Comparison of ENCODE assay signal across 8 cellular contexts in the genomic region with DNA sequence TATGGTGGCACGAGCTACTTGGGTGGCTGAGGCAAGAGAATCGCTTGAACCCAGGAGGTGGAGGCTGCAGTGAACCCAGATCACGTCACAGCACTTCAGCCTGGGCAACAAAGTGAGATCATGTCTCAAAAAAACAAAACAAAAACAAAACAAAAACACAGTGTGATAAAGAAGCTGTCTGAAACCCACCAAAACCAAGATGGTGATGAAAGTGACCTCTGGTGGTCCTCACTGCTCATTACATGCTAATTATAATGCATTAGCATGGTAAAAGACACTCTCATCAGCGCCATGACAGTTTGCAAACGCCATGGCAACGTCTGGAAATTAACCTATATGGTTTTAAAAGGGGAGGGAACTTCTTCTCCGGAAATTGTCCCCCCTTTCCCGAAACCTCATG. TPM values are rescaled to one million over a fixed set of nuclear protein-coding genes. Genes with fewer than 3 reads are reported as not detected.
DNase-seq lines count a peak whose midpoint lies in the region; ATAC-seq, FAIRE-seq and TF ChIP-seq lines count a peak whose summit lies in the region.

No MANE protein-coding gene starts in this region.

- POLR2A ChIA-PET in BJ (lab: Charles Lee): interaction anchor here (0.7 kb wide), 1 partner anchor 12 kb away, joined by 3 read pairs; no protein-coding TSS in a partner anchor

- peak; percentile 62 for FAIRE-seq in TTC549 (lab: Jason Lieb, UNC)

- TF ChIP-seq CTCF in BJ (IDR thresholded peaks at IDR 0.05; ENCODE audit: insufficient read depth, low read depth, low read length) (peak; percentile 51), foreskin fibroblast (IDR thresholded peaks at IDR 0.05; ENCODE audit: low read depth, low read length) (peak; percentile 33), retinal pigment epithelial cell (conservative IDR thresholded peaks at IDR 0.05; ENCODE audit: low read depth, low read length) (peak; percentile 57)

- H3K36me3 ChIP-seq in BJ (ENCODE audit: control insufficient read depth, insufficient read depth, low read length): no peaks in the 10 kb centered on the region

- no peak overlapping the region for H3K4me3 ChIP-seq in BJ (ENCODE audit: low read depth, low read length)
- H3K4me3 ChIP-seq in foreskin fibroblast (ENCODE audit: low read depth in 1 of 2, low read length in 2 of 2): no peak overlapping the region
- no peak overlapping the region for H3K4me3 ChIP-seq in retinal pigment epithelial cell (ENCODE audit: low read length)

- no peaks in the 10 kb centered on the region for H3K27me3 ChIP-seq in BJ (ENCODE audit: control insufficient read depth, insufficient read depth, low read length)

- ATAC-seq in GM18519 (IDR thresholded peaks at IDR 0.05; ENCODE audit: low FRiP score, unreplicated experiment): peak; percentile 59
- no peak for ATAC-seq in HG02840 (IDR thresholded peaks at IDR 0.05; ENCODE audit: low FRiP score, unreplicated experiment)

- DNase-seq in BJ (ENCODE audit: low read depth) (no peak), HT1080 (ENCODE audit: low read depth) (peak; percentile 67), foreskin fibroblast (peak; percentile 7 to 39), retinal pigment epithelial cell (ENCODE audit: low read depth) (no peak)
- DNase-seq in activated CD8-positive, alpha-beta memory T cell treated with anti-CD3 and anti-CD28 coated beads for 24 hours: no peak

- CTCF ChIA-PET in BJ (lab: Yijun Ruan, JAX): interaction anchor here (0.6 to 1.1 kb wide), 4 partner anchors 11 to 266 kb away, joined by 3 to 5 read pairs (median 3); a partner anchor contains a TSS

RNA-seq across cellular contexts. Expression of a gene that starts 29.4 kb away (rescaled TPM):
- 4.0 and 5.9 TPM in 2 replicates for polyA plus RNA-seq in BJ (2011; rRNA removed)
- 4.8 and 6.6 TPM in 2 replicates for polyA minus RNA-seq in BJ (2011; rRNA and poly(A)+ RNA removed)
- total RNA-seq in HT1080 (2014; rRNA removed; shearing (Covaris generic)): 4.9 and 7.4 TPM in 2 replicates
- polyA plus RNA-seq in HT1080 (2015; cell fraction: cytosol; rRNA removed): 2.1 and 2.3 TPM in 2 replicates
- polyA plus RNA-seq in HT1080 (2015; cell fraction: nucleus; rRNA removed): 5.5 and 5.7 TPM in 2 replicates

RNA-seq across cellular contexts. Expression of a gene that starts 36.2 kb away (rescaled TPM):
- 14.7 and 31.1 TPM in 2 replicates for polyA plus RNA-seq in BJ (2011; rRNA removed)
- 8.0 and 10.9 TPM in 2 replicates for polyA minus RNA-seq in BJ (2011; rRNA and poly(A)+ RNA removed)
- total RNA-seq in HT1080 (2014; rRNA removed; shearing (Covaris generic)): 17.4 and 18.5 TPM in 2 replicates
- 16.0 and 16.8 TPM in 2 replicates for polyA plus RNA-seq in HT1080 (2015; cell fraction: cytosol; rRNA removed)
- polyA plus RNA-seq in HT1080 (2015; cell fraction: nucleus; rRNA removed): 14.4 and 15.5 TPM in 2 replicates

Comparison
In these comparisons a context has a peak if more than half of its experiments do, and no peak if none do; other contexts are left out.
1. DNase-seq: peak in HT1080 (single experiment) and foreskin fibroblast (2 of 2); none in BJ (single experiment), retinal pigment epithelial cell (single experiment) and activated CD8-positive, alpha-beta memory T cell treated with anti-CD3 and anti-CD28 coated beads for 24 hours (single experiment).
2. Peak in every context shown above with its lines, with median percentiles within 50 percentile points of each other: CTCF ChIP-seq.